Comparison of ENCODE assay signal across 1 cellular context in the genomic region with DNA sequence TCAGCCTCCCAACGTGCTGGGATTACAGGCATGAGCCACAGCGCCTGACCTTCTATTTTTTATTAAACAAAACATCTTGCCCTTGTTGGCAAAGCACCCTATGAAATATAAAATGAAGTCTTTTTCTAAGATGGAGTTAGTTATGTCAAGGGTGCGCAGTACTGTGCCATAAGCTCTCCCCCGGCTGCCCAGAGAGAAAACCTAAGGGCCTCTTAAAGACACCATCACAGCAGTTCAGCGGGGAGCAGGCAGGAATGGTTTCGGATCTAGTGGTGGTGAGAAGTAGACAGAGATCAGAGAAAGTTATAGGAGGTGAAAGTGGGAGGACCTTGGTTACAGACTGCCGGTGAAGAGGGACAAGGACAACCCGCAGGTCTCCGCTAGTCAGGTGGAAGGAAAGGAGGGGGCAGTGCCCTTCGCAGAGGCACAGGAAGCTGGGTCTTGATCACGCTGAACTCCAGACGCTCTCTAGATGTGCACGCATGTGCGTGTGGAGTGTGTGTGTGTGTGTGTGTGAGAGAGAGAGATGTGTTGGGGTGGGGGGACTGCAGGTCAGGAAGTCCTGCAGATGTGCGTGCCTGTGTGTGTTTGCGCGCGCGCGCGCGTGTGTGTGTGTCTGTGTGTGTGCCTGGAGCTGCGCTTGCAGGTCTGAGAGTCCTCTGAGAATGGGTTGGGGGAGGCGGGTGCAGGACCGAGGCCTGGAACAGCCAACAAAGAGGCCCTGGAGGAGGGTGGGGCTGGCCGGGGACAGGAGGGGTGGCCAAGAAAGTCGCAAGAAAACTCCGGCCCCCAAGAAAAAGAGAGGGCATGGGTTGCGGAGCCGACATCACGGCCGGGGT.
A peak's percentile ranks its signal among the peaks of the same experiment; 100 is the strongest.
TF ChIP-seq lines count a peak whose summit lies in the region.

No MANE protein-coding gene starts in this region.

TF ChIP-seq in HepG2, 621 proteins besides CTCF, POLR2A, EP300 and RAD21 (continued from another document and continues in another):
- TF ChIP-seq, protein P1, sequence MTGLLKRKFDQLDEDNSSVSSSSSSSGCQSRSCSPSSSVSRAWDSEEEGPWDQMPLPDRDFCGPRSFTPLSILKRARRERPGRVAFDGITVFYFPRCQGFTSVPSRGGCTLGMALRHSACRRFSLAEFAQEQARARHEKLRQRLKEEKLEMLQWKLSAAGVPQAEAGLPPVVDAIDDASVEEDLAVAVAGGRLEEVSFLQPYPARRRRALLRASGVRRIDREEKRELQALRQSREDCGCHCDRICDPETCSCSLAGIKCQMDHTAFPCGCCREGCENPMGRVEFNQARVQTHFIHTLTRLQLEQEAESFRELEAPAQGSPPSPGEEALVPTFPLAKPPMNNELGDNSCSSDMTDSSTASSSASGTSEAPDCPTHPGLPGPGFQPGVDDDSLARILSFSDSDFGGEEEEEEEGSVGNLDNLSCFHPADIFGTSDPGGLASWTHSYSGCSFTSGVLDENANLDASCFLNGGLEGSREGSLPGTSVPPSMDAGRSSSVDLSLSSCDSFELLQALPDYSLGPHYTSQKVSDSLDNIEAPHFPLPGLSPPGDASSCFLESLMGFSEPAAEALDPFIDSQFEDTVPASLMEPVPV (CRISPR knock-in tag; IDR thresholded peaks at IDR 0.05), result no peak; the same call in 1 of the 2 replicates
- no peak for TF ChIP-seq ZNF264 (CRISPR knock-in tag; IDR thresholded peaks at IDR 0.05)
- no peak for TF ChIP-seq ZNF329 (CRISPR knock-in tag; IDR thresholded peaks at IDR 0.05; ENCODE audit: low read depth)
- TF ChIP-seq ZNF761 (CRISPR knock-in tag; conservative IDR thresholded peaks at IDR 0.05), result no peak
- TF ChIP-seq ZNF570 (CRISPR knock-in tag; IDR thresholded peaks at IDR 0.05; ENCODE audit: borderline replicate concordance), result no peak
- TF ChIP-seq, protein P2, sequence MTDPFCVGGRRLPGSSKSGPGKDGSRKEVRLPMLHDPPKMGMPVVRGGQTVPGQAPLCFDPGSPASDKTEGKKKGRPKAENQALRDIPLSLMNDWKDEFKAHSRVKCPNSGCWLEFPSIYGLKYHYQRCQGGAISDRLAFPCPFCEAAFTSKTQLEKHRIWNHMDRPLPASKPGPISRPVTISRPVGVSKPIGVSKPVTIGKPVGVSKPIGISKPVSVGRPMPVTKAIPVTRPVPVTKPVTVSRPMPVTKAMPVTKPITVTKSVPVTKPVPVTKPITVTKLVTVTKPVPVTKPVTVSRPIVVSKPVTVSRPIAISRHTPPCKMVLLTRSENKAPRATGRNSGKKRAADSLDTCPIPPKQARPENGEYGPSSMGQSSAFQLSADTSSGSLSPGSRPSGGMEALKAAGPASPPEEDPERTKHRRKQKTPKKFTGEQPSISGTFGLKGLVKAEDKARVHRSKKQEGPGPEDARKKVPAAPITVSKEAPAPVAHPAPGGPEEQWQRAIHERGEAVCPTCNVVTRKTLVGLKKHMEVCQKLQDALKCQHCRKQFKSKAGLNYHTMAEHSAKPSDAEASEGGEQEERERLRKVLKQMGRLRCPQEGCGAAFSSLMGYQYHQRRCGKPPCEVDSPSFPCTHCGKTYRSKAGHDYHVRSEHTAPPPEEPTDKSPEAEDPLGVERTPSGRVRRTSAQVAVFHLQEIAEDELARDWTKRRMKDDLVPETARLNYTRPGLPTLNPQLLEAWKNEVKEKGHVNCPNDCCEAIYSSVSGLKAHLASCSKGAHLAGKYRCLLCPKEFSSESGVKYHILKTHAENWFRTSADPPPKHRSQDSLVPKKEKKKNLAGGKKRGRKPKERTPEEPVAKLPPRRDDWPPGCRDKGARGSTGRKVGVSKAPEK (CRISPR knock-in tag; IDR thresholded peaks at IDR 0.05; ENCODE audit: borderline replicate concordance), result no peak
- TF ChIP-seq, protein P3, sequence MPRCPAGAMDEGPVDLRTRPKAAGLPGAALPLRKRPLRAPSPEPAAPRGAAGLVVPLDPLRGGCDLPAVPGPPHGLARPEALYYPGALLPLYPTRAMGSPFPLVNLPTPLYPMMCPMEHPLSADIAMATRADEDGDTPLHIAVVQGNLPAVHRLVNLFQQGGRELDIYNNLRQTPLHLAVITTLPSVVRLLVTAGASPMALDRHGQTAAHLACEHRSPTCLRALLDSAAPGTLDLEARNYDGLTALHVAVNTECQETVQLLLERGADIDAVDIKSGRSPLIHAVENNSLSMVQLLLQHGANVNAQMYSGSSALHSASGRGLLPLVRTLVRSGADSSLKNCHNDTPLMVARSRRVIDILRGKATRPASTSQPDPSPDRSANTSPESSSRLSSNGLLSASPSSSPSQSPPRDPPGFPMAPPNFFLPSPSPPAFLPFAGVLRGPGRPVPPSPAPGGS (CRISPR knock-in tag; IDR thresholded peaks at IDR 0.05), result no peak
- TF ChIP-seq, protein P4, sequence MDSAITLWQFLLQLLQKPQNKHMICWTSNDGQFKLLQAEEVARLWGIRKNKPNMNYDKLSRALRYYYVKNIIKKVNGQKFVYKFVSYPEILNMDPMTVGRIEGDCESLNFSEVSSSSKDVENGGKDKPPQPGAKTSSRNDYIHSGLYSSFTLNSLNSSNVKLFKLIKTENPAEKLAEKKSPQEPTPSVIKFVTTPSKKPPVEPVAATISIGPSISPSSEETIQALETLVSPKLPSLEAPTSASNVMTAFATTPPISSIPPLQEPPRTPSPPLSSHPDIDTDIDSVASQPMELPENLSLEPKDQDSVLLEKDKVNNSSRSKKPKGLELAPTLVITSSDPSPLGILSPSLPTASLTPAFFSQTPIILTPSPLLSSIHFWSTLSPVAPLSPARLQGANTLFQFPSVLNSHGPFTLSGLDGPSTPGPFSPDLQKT (CRISPR knock-in tag; IDR thresholded peaks at IDR 0.05; ENCODE audit: borderline replicate concordance), result no peak
- TF ChIP-seq ZNF34 (CRISPR knock-in tag; IDR thresholded peaks at IDR 0.05; ENCODE audit: borderline replicate concordance), result no peak
- TF ChIP-seq ZNF788 (CRISPR knock-in tag; IDR thresholded peaks at IDR 0.05; ENCODE audit: borderline replicate concordance), result peak; percentile 85; the same call in 1 of the 2 replicates
- 0 out of 2 replicates have a peak, but pooled peaks have one; percentile 24 for TF ChIP-seq ZFP1 (CRISPR knock-in tag; IDR thresholded peaks at IDR 0.05)
- no peak for TF ChIP-seq HNF4A (CRISPR knock-in tag; IDR thresholded peaks at IDR 0.05)
- no peak for TF ChIP-seq CEBPG (CRISPR knock-in tag; IDR thresholded peaks at IDR 0.05)
- TF ChIP-seq BHLHE40 (IDR thresholded peaks at IDR 0.05; ENCODE audit: low read length), result 0 out of 2 replicates have a peak, but pooled peaks have one; percentile 17
- TF ChIP-seq ESRRA (CRISPR knock-in tag; IDR thresholded peaks at IDR 0.05; ENCODE audit: low read depth), result no peak; the same call in 1 of the 2 replicates
- TF ChIP-seq ZNF557 (CRISPR knock-in tag; IDR thresholded peaks at IDR 0.05), result no peak
- TF ChIP-seq NKX3-1 (CRISPR knock-in tag; IDR thresholded peaks at IDR 0.05), result no peak
- TF ChIP-seq, protein P5, sequence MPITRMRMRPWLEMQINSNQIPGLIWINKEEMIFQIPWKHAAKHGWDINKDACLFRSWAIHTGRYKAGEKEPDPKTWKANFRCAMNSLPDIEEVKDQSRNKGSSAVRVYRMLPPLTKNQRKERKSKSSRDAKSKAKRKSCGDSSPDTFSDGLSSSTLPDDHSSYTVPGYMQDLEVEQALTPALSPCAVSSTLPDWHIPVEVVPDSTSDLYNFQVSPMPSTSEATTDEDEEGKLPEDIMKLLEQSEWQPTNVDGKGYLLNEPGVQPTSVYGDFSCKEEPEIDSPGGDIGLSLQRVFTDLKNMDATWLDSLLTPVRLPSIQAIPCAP (CRISPR knock-in tag; IDR thresholded peaks at IDR 0.05; ENCODE audit: low read depth), result 0 out of 2 replicates have a peak, but pooled peaks have one; percentile 18
- TF ChIP-seq, protein P6, sequence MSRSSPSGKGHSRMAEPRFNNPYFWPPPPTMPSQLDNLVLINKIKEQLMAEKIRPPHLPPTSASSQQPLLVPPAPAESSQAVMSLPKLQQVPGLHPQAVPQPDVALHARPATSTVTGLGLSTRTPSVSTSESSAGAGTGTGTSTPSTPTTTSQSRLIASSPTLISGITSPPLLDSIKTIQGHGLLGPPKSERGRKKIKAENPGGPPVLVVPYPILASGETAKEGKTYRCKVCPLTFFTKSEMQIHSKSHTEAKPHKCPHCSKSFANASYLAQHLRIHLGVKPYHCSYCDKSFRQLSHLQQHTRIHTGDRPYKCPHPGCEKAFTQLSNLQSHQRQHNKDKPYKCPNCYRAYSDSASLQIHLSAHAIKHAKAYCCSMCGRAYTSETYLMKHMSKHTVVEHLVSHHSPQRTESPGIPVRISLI (CRISPR knock-in tag; IDR thresholded peaks at IDR 0.05; ENCODE audit: borderline replicate concordance), result no peak; the same call in 1 of the 2 replicates
- TF ChIP-seq DMAP1 (CRISPR knock-in tag; IDR thresholded peaks at IDR 0.05), result peak; percentile 80
- TF ChIP-seq, protein P7, sequence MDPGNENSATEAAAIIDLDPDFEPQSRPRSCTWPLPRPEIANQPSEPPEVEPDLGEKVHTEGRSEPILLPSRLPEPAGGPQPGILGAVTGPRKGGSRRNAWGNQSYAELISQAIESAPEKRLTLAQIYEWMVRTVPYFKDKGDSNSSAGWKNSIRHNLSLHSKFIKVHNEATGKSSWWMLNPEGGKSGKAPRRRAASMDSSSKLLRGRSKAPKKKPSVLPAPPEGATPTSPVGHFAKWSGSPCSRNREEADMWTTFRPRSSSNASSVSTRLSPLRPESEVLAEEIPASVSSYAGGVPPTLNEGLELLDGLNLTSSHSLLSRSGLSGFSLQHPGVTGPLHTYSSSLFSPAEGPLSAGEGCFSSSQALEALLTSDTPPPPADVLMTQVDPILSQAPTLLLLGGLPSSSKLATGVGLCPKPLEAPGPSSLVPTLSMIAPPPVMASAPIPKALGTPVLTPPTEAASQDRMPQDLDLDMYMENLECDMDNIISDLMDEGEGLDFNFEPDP (CRISPR knock-in tag; conservative IDR thresholded peaks at IDR 0.05), result no peak
- no peak for TF ChIP-seq SETDB1 (CRISPR knock-in tag; IDR thresholded peaks at IDR 0.05; ENCODE audit: borderline replicate concordance)
- no peak for TF ChIP-seq REPIN1 (CRISPR knock-in tag; IDR thresholded peaks at IDR 0.05; ENCODE audit: borderline replicate concordance, low read depth)
- 0 out of 2 replicates have a peak, but pooled peaks have one; percentile 23 for TF ChIP-seq ZNF670 (CRISPR knock-in tag; IDR thresholded peaks at IDR 0.05; ENCODE audit: borderline replicate concordance)
- TF ChIP-seq, protein P8, sequence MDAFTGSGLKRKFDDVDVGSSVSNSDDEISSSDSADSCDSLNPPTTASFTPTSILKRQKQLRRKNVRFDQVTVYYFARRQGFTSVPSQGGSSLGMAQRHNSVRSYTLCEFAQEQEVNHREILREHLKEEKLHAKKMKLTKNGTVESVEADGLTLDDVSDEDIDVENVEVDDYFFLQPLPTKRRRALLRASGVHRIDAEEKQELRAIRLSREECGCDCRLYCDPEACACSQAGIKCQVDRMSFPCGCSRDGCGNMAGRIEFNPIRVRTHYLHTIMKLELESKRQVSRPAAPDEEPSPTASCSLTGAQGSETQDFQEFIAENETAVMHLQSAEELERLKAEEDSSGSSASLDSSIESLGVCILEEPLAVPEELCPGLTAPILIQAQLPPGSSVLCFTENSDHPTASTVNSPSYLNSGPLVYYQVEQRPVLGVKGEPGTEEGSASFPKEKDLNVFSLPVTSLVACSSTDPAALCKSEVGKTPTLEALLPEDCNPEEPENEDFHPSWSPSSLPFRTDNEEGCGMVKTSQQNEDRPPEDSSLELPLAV (CRISPR knock-in tag; conservative IDR thresholded peaks at IDR 0.05; ENCODE audit: low read depth), result no peak
- TF ChIP-seq, protein P9, sequence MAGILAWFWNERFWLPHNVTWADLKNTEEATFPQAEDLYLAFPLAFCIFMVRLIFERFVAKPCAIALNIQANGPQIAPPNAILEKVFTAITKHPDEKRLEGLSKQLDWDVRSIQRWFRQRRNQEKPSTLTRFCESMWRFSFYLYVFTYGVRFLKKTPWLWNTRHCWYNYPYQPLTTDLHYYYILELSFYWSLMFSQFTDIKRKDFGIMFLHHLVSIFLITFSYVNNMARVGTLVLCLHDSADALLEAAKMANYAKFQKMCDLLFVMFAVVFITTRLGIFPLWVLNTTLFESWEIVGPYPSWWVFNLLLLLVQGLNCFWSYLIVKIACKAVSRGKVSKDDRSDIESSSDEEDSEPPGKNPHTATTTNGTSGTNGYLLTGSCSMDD (CRISPR knock-in tag; IDR thresholded peaks at IDR 0.05), result no peak
- TF ChIP-seq MEIS1 (CRISPR knock-in tag; IDR thresholded peaks at IDR 0.05; ENCODE audit: borderline replicate concordance), result no peak; the same call in 1 of the 2 replicates
- no peak for TF ChIP-seq KLF11 (CRISPR knock-in tag; IDR thresholded peaks at IDR 0.05)
- TF ChIP-seq U2AF1 (optimal IDR thresholded peaks at IDR 0.05; ENCODE audit: low read depth, low read length), result peak; percentile 33
- no peak for TF ChIP-seq ZNF331 (CRISPR knock-in tag; IDR thresholded peaks at IDR 0.05)
- TF ChIP-seq ZNF354B (CRISPR knock-in tag; IDR thresholded peaks at IDR 0.05), result no peak
- TF ChIP-seq, protein P10, sequence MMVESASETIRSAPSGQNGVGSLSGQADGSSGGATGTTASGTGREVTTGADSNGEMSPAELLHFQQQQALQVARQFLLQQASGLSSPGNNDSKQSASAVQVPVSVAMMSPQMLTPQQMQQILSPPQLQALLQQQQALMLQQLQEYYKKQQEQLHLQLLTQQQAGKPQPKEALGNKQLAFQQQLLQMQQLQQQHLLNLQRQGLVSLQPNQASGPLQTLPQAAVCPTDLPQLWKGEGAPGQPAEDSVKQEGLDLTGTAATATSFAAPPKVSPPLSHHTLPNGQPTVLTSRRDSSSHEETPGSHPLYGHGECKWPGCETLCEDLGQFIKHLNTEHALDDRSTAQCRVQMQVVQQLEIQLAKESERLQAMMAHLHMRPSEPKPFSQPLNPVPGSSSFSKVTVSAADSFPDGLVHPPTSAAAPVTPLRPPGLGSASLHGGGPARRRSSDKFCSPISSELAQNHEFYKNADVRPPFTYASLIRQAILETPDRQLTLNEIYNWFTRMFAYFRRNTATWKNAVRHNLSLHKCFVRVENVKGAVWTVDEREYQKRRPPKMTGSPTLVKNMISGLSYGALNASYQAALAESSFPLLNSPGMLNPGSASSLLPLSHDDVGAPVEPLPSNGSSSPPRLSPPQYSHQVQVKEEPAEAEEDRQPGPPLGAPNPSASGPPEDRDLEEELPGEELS (CRISPR knock-in tag; IDR thresholded peaks at IDR 0.05), result peak; percentile 34; the same call in 1 of the 2 replicates
- TF ChIP-seq CREM (IDR thresholded peaks at IDR 0.05), result no peak
- TF ChIP-seq CREM (CRISPR knock-in tag; IDR thresholded peaks at IDR 0.05), result no peak
- 0 out of 2 replicates have a peak, but pooled peaks have one; percentile 14 for TF ChIP-seq SNAI1 (CRISPR knock-in tag; IDR thresholded peaks at IDR 0.05; ENCODE audit: borderline replicate concordance)
- no peak for TF ChIP-seq ZFP36L2 (CRISPR knock-in tag; IDR thresholded peaks at IDR 0.05)
- TF ChIP-seq ZNF713 (CRISPR knock-in tag; IDR thresholded peaks at IDR 0.05), result no peak
- TF ChIP-seq ZNF3 (CRISPR knock-in tag; IDR thresholded peaks at IDR 0.05), result no peak
- no peak for TF ChIP-seq FOXA1 (IDR thresholded peaks at IDR 0.05)
- TF ChIP-seq FOXA1 (CRISPR knock-in tag; IDR thresholded peaks at IDR 0.05), result 0 out of 2 replicates have a peak, but pooled peaks have one; percentile 26
- no peak for TF ChIP-seq PRPF4 (IDR thresholded peaks at IDR 0.05; ENCODE audit: low read depth, low read length, poor library complexity, severe bottlenecking)
- peak; percentile 56 for TF ChIP-seq ZNF317 (CRISPR knock-in tag; IDR thresholded peaks at IDR 0.05)
- no peak for TF ChIP-seq PCBP2 (optimal IDR thresholded peaks at IDR 0.05; ENCODE audit: low read depth, low read length, poor library complexity, severe bottlenecking)
- TF ChIP-seq, protein P11, sequence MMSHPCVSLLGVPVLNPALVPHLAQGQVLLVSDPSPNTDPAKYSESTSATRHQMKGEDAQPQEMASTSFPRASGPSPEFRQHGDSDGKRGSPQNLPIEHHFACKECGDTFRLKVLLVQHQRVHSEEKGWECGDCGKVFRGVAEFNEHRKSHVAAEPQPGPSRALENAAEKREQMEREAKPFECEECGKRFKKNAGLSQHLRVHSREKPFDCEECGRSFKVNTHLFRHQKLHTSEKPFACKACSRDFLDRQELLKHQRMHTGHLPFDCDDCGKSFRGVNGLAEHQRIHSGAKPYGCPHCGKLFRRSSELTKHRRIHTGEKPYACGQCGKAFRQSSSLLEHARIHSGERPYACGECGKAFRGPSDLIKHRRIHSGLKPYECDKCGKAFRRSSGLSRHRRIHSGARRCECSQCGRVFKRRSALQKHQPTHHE (CRISPR knock-in tag; IDR thresholded peaks at IDR 0.05; ENCODE audit: borderline replicate concordance), result peak; percentile 65; the same call in 1 of the 2 replicates
